ENCODE assay signal across 1 cellular context in the genomic region with DNA sequence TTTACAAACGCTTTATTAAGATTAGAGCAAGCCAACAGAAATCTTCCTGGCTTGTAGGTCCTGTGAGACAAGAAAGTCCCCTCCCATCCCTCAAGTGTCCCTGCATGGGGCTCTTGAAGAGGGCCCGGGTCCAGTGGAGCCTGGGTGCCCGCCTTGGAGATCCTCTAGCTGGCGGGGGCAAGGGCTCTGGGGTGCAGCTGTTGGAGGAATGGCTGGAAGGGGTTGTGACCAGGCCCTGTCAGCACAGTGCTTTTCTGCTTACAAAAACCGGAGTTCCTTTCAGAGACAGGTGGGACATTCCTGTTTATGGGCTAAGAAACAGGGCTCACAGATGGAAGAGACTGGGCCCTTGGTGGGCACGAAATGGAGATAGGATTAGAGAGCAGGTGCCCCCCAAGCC.
TF ChIP-seq lines count a peak whose summit lies in the region.

No MANE protein-coding gene starts in this region.

TF ChIP-seq in endothelial cell of umbilical vein, 7 proteins besides CTCF, POLR2A, EP300 and RAD21:
- TF ChIP-seq MYC (IDR thresholded peaks at IDR 0.05; ENCODE audit: low read depth, low read length) (no peak), EZH2 (IDR thresholded peaks at IDR 0.05; ENCODE audit: borderline replicate concordance, low read depth, low read length, severe bottlenecking) (peak; percentile 39), JUN (IDR thresholded peaks at IDR 0.05; ENCODE audit: borderline replicate concordance, insufficient read depth, insufficient read length, low read depth) (no peak)
